8 cellular contexts compared by ENCODE assay signal in genomic region chr19:46784262-46785053, GRCh38. TPM values are rescaled to one million over a fixed set of nuclear protein-coding genes. Genes with fewer than 3 reads are reported as not detected.
DNase-seq lines count a peak whose midpoint lies in the region; TF ChIP-seq lines count a peak whose summit lies in the region.

No MANE protein-coding gene starts in this region.

- H3K4me1 Mint-ChIP-seq in activated naive CD4-positive, alpha-beta T cell treated with anti-CD3 and anti-CD28 coated beads, Interleukin-2, amount 50 U/mL, for 24 hours: peaks cover 41% of the 10 kb centered on the region

- H3K36me3 ChIP-seq in HUES48 (ENCODE audit: control insufficient read depth, insufficient read depth, low read length) (peaks cover 58% of the 10 kb centered on the region), left ventricle myocardium inferior (peaks cover 17% of the 10 kb centered on the region)

- H3K27ac Mint-ChIP-seq in activated naive CD4-positive, alpha-beta T cell treated with anti-CD3 and anti-CD28 coated beads, Interleukin-2, amount 50 U/mL, for 24 hours: peak overlapping the region; percentile 95

- no peaks in the 10 kb centered on the region for H3K9me3 ChIP-seq in HUES48 (ENCODE audit: control insufficient read depth, insufficient read depth, low read length)
- H3K9me3 ChIP-seq in left ventricle myocardium inferior (replicated peaks): no peaks in the 10 kb centered on the region

- TF ChIP-seq CTCF in left ventricle myocardium inferior (IDR thresholded peaks at IDR 0.05; ENCODE audit: borderline replicate concordance): peak; percentile 20

- H3K4me3 ChIP-seq in HUES48 (ENCODE audit: low read depth, low read length): peak overlapping the region; percentile 80
- H3K4me3 ChIP-seq in left ventricle myocardium inferior: peak overlapping the region; percentile 70
- peak overlapping the region; percentile 84 for H3K4me3 ChIP-seq in skeletal muscle cell (ENCODE audit: low read depth, low read length)

- H3K9me3 Mint-ChIP-seq in activated naive CD4-positive, alpha-beta T cell treated with anti-CD3 and anti-CD28 coated beads, Interleukin-2, amount 50 U/mL, for 24 hours: no peaks in the 10 kb centered on the region

- H3K27ac ChIP-seq in HUES48 (ENCODE audit: low read depth, low read length): peak overlapping the region; percentile 90
- peak overlapping the region; percentile 87 for H3K27ac ChIP-seq in left ventricle myocardium inferior (replicated peaks)

- H3K27me3 ChIP-seq in HUES48 (ENCODE audit: control insufficient read depth, insufficient read depth, low read length): no peaks in the 10 kb centered on the region
- H3K27me3 ChIP-seq in left ventricle myocardium inferior (ENCODE audit: low read depth): peaks cover 6% of the 10 kb centered on the region

- H3K27me3 Mint-ChIP-seq in activated naive CD4-positive, alpha-beta T cell treated with anti-CD3 and anti-CD28 coated beads, Interleukin-2, amount 50 U/mL, for 24 hours: no peaks in the 10 kb centered on the region

- H3K4me3 Mint-ChIP-seq in activated naive CD4-positive, alpha-beta T cell treated with anti-CD3 and anti-CD28 coated beads, Interleukin-2, amount 50 U/mL, for 24 hours: peak overlapping the region; percentile 98

- peaks cover 32% of the 10 kb centered on the region for H3K36me3 Mint-ChIP-seq in activated naive CD4-positive, alpha-beta T cell treated with anti-CD3 and anti-CD28 coated beads, Interleukin-2, amount 50 U/mL, for 24 hours

- H3K4me1 ChIP-seq in HUES48 (ENCODE audit: control insufficient read depth, insufficient read depth, low read length): peaks cover 13% of the 10 kb centered on the region
- H3K4me1 ChIP-seq in left ventricle myocardium inferior: peaks cover 52% of the 10 kb centered on the region

- intact Hi-C loops in left ventricle myocardium inferior (cut with micrococcal nuclease): no loop called here

- DNase-seq in NCI-H748 (lab: John Stamatoyannopoulos, UW; ENCODE audit: unreplicated experiment) (peak; percentile 35), NCI-H748 treated with DMSO at 0.1 percent for 48 hours (lab: John Stamatoyannopoulos, UW) (no peak), SHP77 (lab: John Stamatoyannopoulos, UW) (peak; percentile 34 to 39), left ventricle myocardium inferior (peak; percentile 69), skeletal muscle cell (ENCODE audit: low read depth) (peak; percentile 72), NCI-H146 treated with DMSO at 0.1 percent for 48 hours (lab: John Stamatoyannopoulos, UW; ENCODE audit: unreplicated experiment) (no peak)

- peak overlapping the region; percentile 91 for H3K9ac ChIP-seq in HUES48 (ENCODE audit: low read depth, low read length)

RNA-seq across cellular contexts. Expression of gene SLC1A5, which starts 3.9 kb away (rescaled TPM):
- total RNA-seq in left ventricle myocardium inferior: 5.9 TPM

RNA-seq across cellular contexts. Expression of gene STRN4, which starts 38.2 kb away (rescaled TPM):
- 52.7 TPM for total RNA-seq in left ventricle myocardium inferior

RNA-seq across cellular contexts. Expression of gene FKRP, which starts 38.6 kb away (rescaled TPM):
- total RNA-seq in left ventricle myocardium inferior: 15.6 TPM

Comparison
In these comparisons a context has a peak if more than half of its experiments do, and no peak if none do; other contexts are left out.
1. DNase-seq: peak in NCI-H748 (single experiment), SHP77 (2 of 2), left ventricle myocardium inferior (single experiment) and skeletal muscle cell (single experiment); none in NCI-H748 treated with DMSO at 0.1 percent for 48 hours (single experiment) and NCI-H146 treated with DMSO at 0.1 percent for 48 hours (single experiment).
2. Peak in every context shown above with its lines, with median percentiles within 50 percentile points of each other: H3K4me3 ChIP-seq.